Comparison of ENCODE assay signal across 10 cellular contexts in genomic region chr1:155186266-155186954, GRCh38. TPM values are rescaled to one million over a fixed set of nuclear protein-coding genes. Genes with fewer than 3 reads are reported as not detected.
A peak's percentile ranks its signal among the peaks of the same experiment; 100 is the strongest.
DNase-seq lines count a peak whose midpoint lies in the region; ATAC-seq and TF ChIP-seq lines count a peak whose summit lies in the region.
"Had no signal": no experiment of that assay in that cellular context is flagged by ENCODE, and none has a peak within 500 bp of the region (broad histone marks: within the 10 kb centered on the region; RNA-seq: fewer than 3 reads in every experiment).

No MANE protein-coding gene starts in this region.

- H3K4me1 ChIP-seq in Karpas-422 (ENCODE audit: low read length) (peaks cover 37% of the 10 kb centered on the region), iPS-18a (ENCODE audit: control insufficient read depth, low read depth, low read length) (peaks cover 15% of the 10 kb centered on the region), foreskin keratinocyte (no peaks in the 10 kb centered on the region)

- no peak overlapping the region for H3K4me3 ChIP-seq in Karpas-422 (ENCODE audit: low read length)
- peak overlapping the region; percentile 14 for H3K4me3 ChIP-seq in iPS-18a (ENCODE audit: low read length)
- H3K4me3 ChIP-seq: gastroesophageal sphincter had no signal

- H3K9me3 ChIP-seq in Karpas-422 (ENCODE audit: low read length) (no peaks in the 10 kb centered on the region), iPS-18a (ENCODE audit: control insufficient read depth, low read depth, low read length) (no peaks in the 10 kb centered on the region)
- H3K9me3 ChIP-seq: gastroesophageal sphincter had no signal

- DNase-seq in 8988T (peak; percentile 20), Karpas-422 (peak; percentile 57), Kasumi-1 (lab: John Stamatoyannopoulos, UW) (no peak), foreskin keratinocyte (no peak)
- DNase-seq: activated effector memory CD4-positive, alpha-beta T cell treated with Interleukin-2 at 50 U/mL for 16 hours; C1 segment of cervical spinal cord; WERI-Rb-1 had no signal

- H3K79me2 ChIP-seq in Karpas-422 (ENCODE audit: low read length) = no peaks in the 10 kb centered on the region

- peak overlapping the region; percentile 72 for H3K4me2 ChIP-seq in Karpas-422 (ENCODE audit: low read depth, low read length, poor library complexity, severe bottlenecking)

- H3K27me3 ChIP-seq in Karpas-422 (ENCODE audit: low read length) = no peaks in the 10 kb centered on the region
- no peaks in the 10 kb centered on the region for H3K27me3 ChIP-seq in iPS-18a (ENCODE audit: control insufficient read depth, insufficient read depth, low read length)
- no peaks in the 10 kb centered on the region for H3K27me3 ChIP-seq in foreskin keratinocyte
- H3K27me3 ChIP-seq: gastroesophageal sphincter had no signal

- H3K9me2 ChIP-seq in Karpas-422 (replicated peaks; ENCODE audit: insufficient read depth, low read length) = no peaks in the 10 kb centered on the region

- H3K27ac ChIP-seq in Karpas-422 (ENCODE audit: low read length) = peak overlapping the region; percentile 82; the same call in 1 of the 2 replicates
- H3K27ac ChIP-seq in iPS-18a (ENCODE audit: low read length) = no peak overlapping the region
- no peak overlapping the region for H3K27ac ChIP-seq in foreskin keratinocyte
- H3K27ac ChIP-seq: gastroesophageal sphincter, WERI-Rb-1 had no signal

- ATAC-seq in HG03095 (IDR thresholded peaks at IDR 0.05; ENCODE audit: unreplicated experiment) = no peak
- no peak for ATAC-seq in foreskin keratinocyte
- ATAC-seq: gastroesophageal sphincter had no signal

- TF ChIP-seq CTCF in foreskin keratinocyte (conservative IDR thresholded peaks at IDR 0.05) = no peak

- H3K9ac ChIP-seq in Karpas-422 (ENCODE audit: low read length) (no peak overlapping the region), iPS-18a (ENCODE audit: low read length) (no peak overlapping the region)

- H4K20me1 ChIP-seq in Karpas-422 (ENCODE audit: insufficient read depth, low read depth, low read length) = no peaks in the 10 kb centered on the region

- H3K36me3 ChIP-seq in Karpas-422 (ENCODE audit: insufficient read depth, low read length) (peaks cover 3% of the 10 kb centered on the region; the same call in 1 of the 2 replicates), iPS-18a (ENCODE audit: control insufficient read depth, low read depth, low read length) (peaks cover 11% of the 10 kb centered on the region)
- H3K36me3 ChIP-seq: gastroesophageal sphincter had no signal

- H2AFZ ChIP-seq in Karpas-422 (ENCODE audit: low read length) = no peak overlapping the region

RNA-seq across cellular contexts. Expression of gene TRIM46, which starts 12.8 kb away (rescaled TPM):
- 5.1 and 19.2 TPM in 2 replicates for total RNA-seq in Karpas-422 (2014; rRNA removed; shearing (Covaris generic); ENCODE audit: low replicate concordance)
- total RNA-seq in foreskin keratinocyte = 2.7 and 4.4 TPM in 2 replicates
- polyA plus RNA-seq in foreskin keratinocyte = 3.6 and 3.8 TPM in 2 replicates

RNA-seq across cellular contexts. Expression of gene KRTCAP2, which starts 13.3 kb away (rescaled TPM):
- total RNA-seq in Karpas-422 (2014; rRNA removed; shearing (Covaris generic); ENCODE audit: low replicate concordance) = 237 and 400 TPM in 2 replicates
- total RNA-seq in foreskin keratinocyte = 176 and 184 TPM in 2 replicates
- polyA plus RNA-seq in foreskin keratinocyte = 274 and 294 TPM in 2 replicates

RNA-seq across cellular contexts. Expression of gene THBS3, which starts 21.3 kb away (rescaled TPM):
- 11.9 and 18.7 TPM in 2 replicates for total RNA-seq in Karpas-422 (2014; rRNA removed; shearing (Covaris generic); ENCODE audit: low replicate concordance)
- 9.4 and 13.1 TPM in 2 replicates for total RNA-seq in foreskin keratinocyte
- 8.5 and 12.7 TPM in 2 replicates for polyA plus RNA-seq in foreskin keratinocyte

RNA-seq across cellular contexts. Expression of gene MTX1, which starts 22.1 kb away (rescaled TPM):
- total RNA-seq in Karpas-422 (2014; rRNA removed; shearing (Covaris generic); ENCODE audit: low replicate concordance) = 49.5 and 56.9 TPM in 2 replicates
- 71.7 and 72.2 TPM in 2 replicates for total RNA-seq in foreskin keratinocyte
- 92.6 and 97.3 TPM in 2 replicates for polyA plus RNA-seq in foreskin keratinocyte

RNA-seq across cellular contexts. Expression of gene DPM3, which starts 46.1 kb away (rescaled TPM):
- total RNA-seq in Karpas-422 (2014; rRNA removed; shearing (Covaris generic); ENCODE audit: low replicate concordance) = 22.2 and 33.2 TPM in 2 replicates
- 37.4 and 45.2 TPM in 2 replicates for total RNA-seq in foreskin keratinocyte
- 84.4 and 94.5 TPM in 2 replicates for polyA plus RNA-seq in foreskin keratinocyte

Comparison
In these comparisons a context has a peak if more than half of its experiments do, and no peak if none do; other contexts are left out.
1. DNase-seq: peak in 8988T (single experiment) and Karpas-422 (single experiment); none in Kasumi-1 (0 of 2) and foreskin keratinocyte (0 of 2).